In genomic region chr12:130335517-130336392, GRCh38 we compare ENCODE assay signal across 8 cellular contexts. TPM values are rescaled to one million over a fixed set of nuclear protein-coding genes. Genes with fewer than 3 reads are reported as not detected.
DNase-seq lines count a peak whose midpoint lies in the region; ATAC-seq and TF ChIP-seq lines count a peak whose summit lies in the region.

No MANE protein-coding gene starts in this region.

- no peak overlapping the region for H2AFZ ChIP-seq in OCI-LY1 (ENCODE audit: low read length)

- H3K36me3 ChIP-seq in OCI-LY1 (ENCODE audit: insufficient read depth, low read length) = no peaks in the 10 kb centered on the region

- H3K9me2 ChIP-seq in OCI-LY1 (ENCODE audit: low read depth, low read length) = no peaks in the 10 kb centered on the region

- H3K4me3 ChIP-seq in OCI-LY1 (ENCODE audit: low read depth, low read length, poor library complexity, severe bottlenecking) (no peak overlapping the region), coronary artery (no peak overlapping the region)

- no peak overlapping the region for H3K4me2 ChIP-seq in OCI-LY1 (ENCODE audit: low read length)

- H3K79me2 ChIP-seq in OCI-LY1 (ENCODE audit: insufficient read depth, low read length) = no peaks in the 10 kb centered on the region

- no peaks in the 10 kb centered on the region for H3K9me3 ChIP-seq in OCI-LY1 (ENCODE audit: low read length)

- DNase-seq in NCI-H510A treated with DMSO at 0.1 percent for 48 hours (lab: John Stamatoyannopoulos, UW) (peak; percentile 93), NCI-H510A (lab: John Stamatoyannopoulos, UW) (no peak), HT-29 (ENCODE audit: low spot score) (peak; percentile 75), coronary artery (ENCODE audit: low spot score) (no peak), midbrain (lab: John Stamatoyannopoulos, UW) (peak; percentile 71)

- no peaks in the 10 kb centered on the region for H4K20me1 ChIP-seq in OCI-LY1 (ENCODE audit: insufficient read depth, low read length)

- H3K4me1 ChIP-seq in OCI-LY1 (ENCODE audit: insufficient read depth, low read length, severe bottlenecking) = no peaks in the 10 kb centered on the region

- ATAC-seq in HG03460 (IDR thresholded peaks at IDR 0.05; ENCODE audit: unreplicated experiment) = no peak
- ATAC-seq in GM21381 (IDR thresholded peaks at IDR 0.05; ENCODE audit: unreplicated experiment) = no peak

- H3K27me3 ChIP-seq in OCI-LY1 (ENCODE audit: insufficient read depth, low read length) = no peaks in the 10 kb centered on the region

- no peak overlapping the region for H3K9ac ChIP-seq in OCI-LY1 (ENCODE audit: low read length)

- H3K27ac ChIP-seq in OCI-LY1 (ENCODE audit: low read depth, low read length, poor library complexity, severe bottlenecking) = no peak overlapping the region
- H3K27ac ChIP-seq in coronary artery = no peak overlapping the region

- no peaks in the 10 kb centered on the region for H3F3A ChIP-seq in OCI-LY1 (ENCODE audit: insufficient read depth, low read length)

- peak; percentile 72 for TF ChIP-seq CTCF in OCI-LY1 (IDR thresholded peaks at IDR 0.05; ENCODE audit: low read length)
- peak; percentile 31 for TF ChIP-seq CTCF in coronary artery (IDR thresholded peaks at IDR 0.05)

RNA-seq across cellular contexts. Expression of gene PIWIL1, which starts 1.9 kb away (rescaled TPM):
- total RNA-seq in HT-29 (2014; rRNA removed; shearing (Covaris generic)) = not detected in 2 replicates

Comparison
In these comparisons a context has a peak if more than half of its experiments do, and no peak if none do; other contexts are left out.
1. DNase-seq: peak in NCI-H510A treated with DMSO at 0.1 percent for 48 hours (single experiment), HT-29 (single experiment) and midbrain (single experiment); none in NCI-H510A (single experiment) and coronary artery (single experiment).